25 cellular contexts compared by ENCODE assay signal in genomic region chr14:103019827-103020226, GRCh38. TPM values are rescaled to one million over a fixed set of nuclear protein-coding genes. Genes with fewer than 3 reads are reported as not detected.
DNase-seq lines count a peak whose midpoint lies in the region; ATAC-seq, FAIRE-seq and TF ChIP-seq lines count a peak whose summit lies in the region.
"Had no signal": no experiment of that assay in that cellular context is flagged by ENCODE, and none has a peak within 500 bp of the region (broad histone marks: within the 10 kb centered on the region; RNA-seq: fewer than 3 reads in every experiment).

No MANE protein-coding gene starts in this region.

- no peak for FAIRE-seq in H54 (lab: Jason Lieb, UNC)
- FAIRE-seq: astrocyte, endothelial cell of umbilical vein, islet of Langerhans, RCC 7860 had no signal

- H3K27me3 ChIP-seq in gastroesophageal sphincter (no peaks in the 10 kb centered on the region), spleen (replicated peaks in 1 of 7) (no peaks in the 10 kb centered on the region), tibial artery (no peaks in the 10 kb centered on the region)
- H3K27me3 ChIP-seq: colonic mucosa, thyroid gland had no signal

- peak; percentile 73 for ATAC-seq in gastroesophageal sphincter
- ATAC-seq in activated T-cell treated with anti-CD3 and anti-CD28 coated beads, Interleukin-2, amount 50 U/mL, for 4 hours = no peak
- ATAC-seq: natural killer cell treated with Interleukin-12 subunit alpha and Interleukin-12 subunit beta and Interleukin-15 and Interleukin-18, amount 100 ng/mL, for 72 hours; SK-N-SH treated with all-trans-retinoic acid at 6 μM for 48 hours had no signal

- peaks cover 9% of the 10 kb centered on the region for H3K27me3 Mint-ChIP-seq in activated T-cell treated with anti-CD3 and anti-CD28 coated beads, Interleukin-2, amount 50 U/mL, for 4 hours (ENCODE audit: low read depth)

- intact Hi-C loops in spleen (cut with DNase I; ENCODE audit: low total_unique reads) (no loop called here), tibial artery (cut with DNase I; ENCODE audit: low total_unique reads) (no loop called here)

- 60 to 66% methylated on average over 6 of the region's 8 CpGs for WGBS in gastroesophageal sphincter (ENCODE audit: low coverage in 1 of 2), 2 donors
- WGBS in spleen, 5 donors = 49 to 80% (median 59%) methylated on average over 8 of the region's 8 CpGs

- H3K4me3 Mint-ChIP-seq in activated T-cell treated with anti-CD3 and anti-CD28 coated beads, Interleukin-2, amount 50 U/mL, for 4 hours = no peak overlapping the region
- H3K4me3 Mint-ChIP-seq: CD4-positive, alpha-beta memory T cell; natural killer cell treated with Interleukin-12 subunit alpha and Interleukin-12 subunit beta and Interleukin-15 and Interleukin-18, amount 100 ng/mL, for 72 hours had no signal

- no peak overlapping the region for H3K4me3 ChIP-seq in cardiac fibroblast (replicated peaks in 1 of 2; ENCODE audit: low read depth in 2 of 2, low read length in 2 of 2)
- H3K4me3 ChIP-seq in gastroesophageal sphincter = no peak overlapping the region
- no peak overlapping the region for H3K4me3 ChIP-seq in spleen
- H3K4me3 ChIP-seq in tibial artery = no peak overlapping the region
- H3K4me3 ChIP-seq: colonic mucosa, prostate gland, thyroid gland had no signal

- no peaks in the 10 kb centered on the region for H3K36me3 Mint-ChIP-seq in activated T-cell treated with anti-CD3 and anti-CD28 coated beads, Interleukin-2, amount 50 U/mL, for 4 hours (ENCODE audit: insufficient read depth)
- H3K36me3 Mint-ChIP-seq: natural killer cell treated with Interleukin-12 subunit alpha and Interleukin-12 subunit beta and Interleukin-15 and Interleukin-18, amount 100 ng/mL, for 72 hours had no signal

- H3K36me3 ChIP-seq in gastroesophageal sphincter (peaks cover 0 to 7% of the 10 kb centered on the region in 2 donors), spleen (peaks cover 0 to 6% (median 0%) of the 10 kb centered on the region in 6 donors), tibial artery (peaks cover 0 to 9% (median 0%) of the 10 kb centered on the region in 3 donors)
- H3K36me3 ChIP-seq: colonic mucosa, prostate gland, thyroid gland had no signal

- TF ChIP-seq EP300 in gastroesophageal sphincter (IDR thresholded peaks at IDR 0.05) = no peak

- H3K4me1 Mint-ChIP-seq in activated T-cell treated with anti-CD3 and anti-CD28 coated beads, Interleukin-2, amount 50 U/mL, for 4 hours (ENCODE audit: low read depth) = peaks cover 4% of the 10 kb centered on the region

- TF ChIP-seq POLR2A in gastroesophageal sphincter (IDR thresholded peaks at IDR 0.05) = no peak
- no peak for TF ChIP-seq POLR2A in spleen (IDR thresholded peaks at IDR 0.05)
- TF ChIP-seq POLR2A in H54 (IDR thresholded peaks at IDR 0.05; ENCODE audit: low read depth, low read length) = no peak

- H3K9me3 ChIP-seq in gastroesophageal sphincter (no peaks in the 10 kb centered on the region), spleen (no peaks in the 10 kb centered on the region), tibial artery (no peaks in the 10 kb centered on the region)
- H3K9me3 ChIP-seq: colonic mucosa, prostate gland, thyroid gland had no signal

- no peak for TF ChIP-seq CTCF in cardiac fibroblast (IDR thresholded peaks at IDR 0.05; ENCODE audit: low read depth, low read length)
- TF ChIP-seq CTCF in gastroesophageal sphincter (IDR thresholded peaks at IDR 0.05) = no peak
- TF ChIP-seq CTCF in spleen (IDR thresholded peaks at IDR 0.05 in 8 of 11, conservative IDR thresholded peaks at IDR 0.05 in 3 of 11) = no peak
- no peak for TF ChIP-seq CTCF in tibial artery (IDR thresholded peaks at IDR 0.05)

- peak overlapping the region in 1 of 4 donors; percentile 0 for H3K27ac ChIP-seq in gastroesophageal sphincter
- peak overlapping the region in 2 of 8 donors; percentile 35 to 42 for H3K27ac ChIP-seq in spleen
- H3K27ac ChIP-seq in tibial artery = no peak overlapping the region
- H3K27ac ChIP-seq: colonic mucosa, prostate gland, thyroid gland had no signal

- no peaks in the 10 kb centered on the region for H3K9me3 Mint-ChIP-seq in activated T-cell treated with anti-CD3 and anti-CD28 coated beads, Interleukin-2, amount 50 U/mL, for 4 hours
- H3K9me3 Mint-ChIP-seq: CD4-positive, alpha-beta memory T cell; natural killer cell treated with Interleukin-12 subunit alpha and Interleukin-12 subunit beta and Interleukin-15 and Interleukin-18, amount 100 ng/mL, for 72 hours had no signal

- H3K4me1 ChIP-seq in gastroesophageal sphincter (peaks cover 0 to 96% (median 38%) of the 10 kb centered on the region in 3 donors), spleen (peaks cover 15 to 98% (median 66%) of the 10 kb centered on the region in 6 donors), tibial artery (peaks cover 0 to 70% (median 38%) of the 10 kb centered on the region in 4 donors)

- DNase-seq in MV-4-11 (lab: John Stamatoyannopoulos, UW) (peak; percentile 62), cardiac fibroblast (ENCODE audit: low read depth in 2 of 2) (peak; percentile 9 to 49), spleen (peak; percentile 46), H54 (ENCODE audit: insufficient read length, low spot score) (no peak), tibial artery (no peak)
- DNase-seq in activated T-cell treated with anti-CD3 and anti-CD28 coated beads, Interleukin-2, amount 50 U/mL, for 4 hours = no peak
- no peak for DNase-seq in activated CD4-positive, alpha-beta T cell treated with anti-CD3 and anti-CD28 coated beads, Interleukin-2, amount 50 U/mL, for 48 hours
- DNase-seq: activated CD8-positive, alpha-beta memory T cell treated with anti-CD3 and anti-CD28 coated beads, Interleukin-2, amount 50 U/mL, for 4 hours; activated gamma-delta T cell; CD4-positive, alpha-beta memory T cell; colonic mucosa; DMS79; glutamatergic neuron; mesenchymal stem cell; NCI-H1694; NCI-H82; thyroid gland had no signal

RNA-seq across cellular contexts. Expression of gene CDC42BPB, which starts 37.5 kb away (rescaled TPM):
- 100 to 1,000 TPM in 1 of 4 donors, 10 to 100 TPM in 3; 86.7 to 151 (median 97.3) TPM for total RNA-seq in gastroesophageal sphincter
- total RNA-seq in spleen = 10 to 100 TPM; 40.2 to 94.5 (median 79.6) TPM
- 10 to 100 TPM in 2 of 3 donors, 1 to 10 TPM in 1; 6.4 to 22.6 (median 10.1) TPM for polyA plus RNA-seq in spleen
- 1 to 10 TPM; 2.8 to 6.6 (median 5.1) TPM for total RNA-seq in activated T-cell treated with anti-CD3 and anti-CD28 coated beads, Interleukin-2, amount 50 U/mL, for 4 hours

Comparison
In these comparisons a context has a peak if more than half of its experiments do, and no peak if none do; other contexts are left out.
1. DNase-seq: peak in MV-4-11 (single experiment), cardiac fibroblast (2 of 2) and spleen (single experiment); none in H54 (single experiment), activated T-cell treated with anti-CD3 and anti-CD28 coated beads, Interleukin-2, amount 50 U/mL, for 4 hours (single experiment), activated CD4-positive, alpha-beta T cell treated with anti-CD3 and anti-CD28 coated beads, Interleukin-2, amount 50 U/mL, for 48 hours (0 of 2) and tibial artery (0 of 2).
2. RNA of gene CDC42BPB, which starts 37.5 kb away (total RNA-seq): 86.7 to 151 TPM in gastroesophageal sphincter and 40.2 to 94.5 TPM in spleen; 2.8 to 6.6 TPM in activated T-cell treated with anti-CD3 and anti-CD28 coated beads, Interleukin-2, amount 50 U/mL, for 4 hours; every median in the first group is over 4 times any median in the second.